9 cellular contexts compared by ENCODE assay signal in genomic region chr7:22501336-22501735, GRCh38. TPM values are rescaled to one million over a fixed set of nuclear protein-coding genes. Genes with fewer than 3 reads are reported as not detected.
A peak's percentile ranks its signal among the peaks of the same experiment; 100 is the strongest.
DNase-seq lines count a peak whose midpoint lies in the region; ATAC-seq, FAIRE-seq and TF ChIP-seq lines count a peak whose summit lies in the region.
"Not testable (repeated sequence)": the region's sequence is repeated elsewhere in the genome, so short reads cannot be mapped to it uniquely, and the experiment has no call there.
"Had no signal": no experiment of that assay in that cellular context is flagged by ENCODE, and none has a peak within 500 bp of the region (broad histone marks: within the 10 kb centered on the region; RNA-seq: fewer than 3 reads in every experiment).

No MANE protein-coding gene starts in this region.

- POLR2A ChIA-PET in endothelial cell of umbilical vein (lab: Charles Lee): not testable (repeated sequence)

- CTCF ChIA-PET in endothelial cell of umbilical vein (lab: Charles Lee): interaction anchor here (1.3 to 1.9 kb wide), 3 partner anchors 205 to 396 kb away, joined by 3 to 10 read pairs (median 7); no protein-coding TSS in a partner anchor

- peak; percentile 48 for FAIRE-seq in endothelial cell of umbilical vein (lab: Jason Lieb, UNC)

- H3K4me3 ChIP-seq in NB4 (ENCODE audit: low read depth, low read length); endothelial cell of umbilical vein (replicated peaks in 1 of 3; ENCODE audit: insufficient read depth in 1 of 3, low read depth in 1 of 3, low read length in 3 of 3): not testable (repeated sequence)

- dilution Hi-C loops in endothelial cell of umbilical vein (cut with MboI; ENCODE audit: extremely low pct_ligation_motif_present, low sequenced_read_pairs): not testable (repeated sequence)

- not testable (repeated sequence) for TF ChIP-seq POLR2A in NB4 (IDR thresholded peaks at IDR 0.05; ENCODE audit: extremely low read depth, insufficient read length); endothelial cell of umbilical vein (IDR thresholded peaks at IDR 0.05; ENCODE audit: low read depth, low read length)

- not testable (repeated sequence) for H3K4me2 ChIP-seq in endothelial cell of umbilical vein (ENCODE audit: insufficient read depth, low read length)

- intact Hi-C loops in endothelial cell of umbilical vein (cut with micrococcal nuclease): loop anchor here (5.0 to 10.0 kb wide), 2 partner anchors 1244 to 1717 kb away; partner anchors contain the start of gene SP8
- intact Hi-C loops in sciatic nerve (cut with DNase I): not testable (repeated sequence)

- not testable (repeated sequence) for H3K27ac ChIP-seq in VCaP; endothelial cell of umbilical vein (ENCODE audit: insufficient read depth, low read depth, low read length)

- H3K9ac ChIP-seq in endothelial cell of umbilical vein (replicated peaks; ENCODE audit: extremely low read depth, insufficient read depth, low read length): not testable (repeated sequence)

- H3K79me2 ChIP-seq in endothelial cell of umbilical vein (ENCODE audit: control insufficient read depth, insufficient read depth, low read length): peaks cover 22% of the 10 kb centered on the region

- H3K4me1 ChIP-seq in endothelial cell of umbilical vein (ENCODE audit: control insufficient read depth, extremely low read depth, insufficient read depth, low read length): peaks cover 24% of the 10 kb centered on the region

- H3K9me3 ChIP-seq in endothelial cell of umbilical vein (replicated peaks; ENCODE audit: control insufficient read depth, insufficient read depth, low read length): not testable (repeated sequence)

- not testable (repeated sequence) for H2AFZ ChIP-seq in endothelial cell of umbilical vein (ENCODE audit: low read depth, low read length)

- ATAC-seq in sciatic nerve: peak; percentile 31

- BruUV-seq in endothelial cell of umbilical vein (replicated peaks; lab: Mats Ljungman, UMichigan): not testable (repeated sequence)

- not testable (repeated sequence) for H3K9me1 ChIP-seq in endothelial cell of umbilical vein (replicated peaks; ENCODE audit: control insufficient read depth, extremely low read depth, insufficient read depth, low read length)

- H3K27me3 ChIP-seq in endothelial cell of umbilical vein (ENCODE audit: control insufficient read depth in 2 of 2, insufficient read depth in 2 of 2, low read length in 2 of 2): not testable (repeated sequence)

- peak; percentile 33 for DNase-seq in CD1c-positive myeloid dendritic cell (ENCODE audit: extremely low spot score)
- peak; percentile 25 for DNase-seq in GM20000 (ENCODE audit: low spot score)
- peak; percentile 35 for DNase-seq in NB4 (ENCODE audit: low read depth)
- DNase-seq in NCI-H774 (lab: John Stamatoyannopoulos, UW): peak; percentile 42
- peak; percentile 61 for DNase-seq in endothelial cell of umbilical vein (ENCODE audit: low read depth, low spot score)
- DNase-seq in left kidney (ENCODE audit: low read depth, low spot score): peak; percentile 59
- DNase-seq in sciatic nerve (ENCODE audit: low spot score): not testable (repeated sequence)

- TF ChIP-seq CTCF in GM20000 (IDR thresholded peaks at IDR 0.05; ENCODE audit: extremely low read depth, missing control alignments); NB4 (IDR thresholded peaks at IDR 0.05; ENCODE audit: low read depth, low read length): not testable (repeated sequence)
- peak; percentile 43 for TF ChIP-seq CTCF in VCaP (conservative IDR thresholded peaks at IDR 0.05)
- peak; percentile 5 for TF ChIP-seq CTCF in endothelial cell of umbilical vein (IDR thresholded peaks at IDR 0.05; ENCODE audit: extremely low read depth in 1 of 2, insufficient read depth in 1 of 2, low read depth in 1 of 2, low read length in 2 of 2)

- not testable (repeated sequence) for H4K20me1 ChIP-seq in endothelial cell of umbilical vein (replicated peaks; ENCODE audit: control insufficient read depth, extremely low read depth, insufficient read depth, low read length)

- not testable (repeated sequence) for H3K36me3 ChIP-seq in endothelial cell of umbilical vein (ENCODE audit: control insufficient read depth in 2 of 2, extremely low read depth in 1 of 2, insufficient read depth in 2 of 2, low read length in 2 of 2)

RNA-seq across cellular contexts. Expression of gene STEAP1B, which starts 1.3 kb away (rescaled TPM):
- total RNA-seq in endothelial cell of umbilical vein (46.1 and 55.4 TPM in 2 replicates), sciatic nerve (11.6 TPM)
- 25.2 and 32.2 TPM in 2 replicates for polyA plus RNA-seq in endothelial cell of umbilical vein
- polyA plus RNA-seq in endothelial cell of umbilical vein (2011; cell fraction: cytosol; rRNA removed): 36.1 and 46.3 TPM in 2 replicates
- 30.9 and 37.8 TPM in 2 replicates for polyA plus RNA-seq in endothelial cell of umbilical vein (2011; cell fraction: nucleus; rRNA removed)
- 41.2 and 88.7 TPM in 2 replicates for polyA plus RNA-seq in endothelial cell of umbilical vein (2012)
- polyA minus RNA-seq in endothelial cell of umbilical vein: 35.1 and 37.3 TPM in 2 replicates
- not detected for polyA minus RNA-seq in endothelial cell of umbilical vein (2011; cell fraction: cytosol; rRNA and poly(A)+ RNA removed)
- polyA minus RNA-seq in endothelial cell of umbilical vein (2011; cell fraction: nucleus; rRNA and poly(A)+ RNA removed): 37.3 and 66.7 TPM in 2 replicates
- total RNA-seq: naive thymus-derived CD8-positive, alpha-beta T cell had no signal
